Comparison of ENCODE assay signal across 14 cellular contexts in genomic region chr15:57597431-57597830, GRCh38. TPM values are rescaled to one million over a fixed set of nuclear protein-coding genes. Genes with fewer than 3 reads are reported as not detected.
"Had no signal": no experiment of that assay in that cellular context is flagged by ENCODE, and none has a peak within 500 bp of the region (broad histone marks: within the 10 kb centered on the region; RNA-seq: fewer than 3 reads in every experiment).

No MANE protein-coding gene starts in this region.

- H3K27ac ChIP-seq: brain microvascular endothelial cell, right lobe of liver, SJCRH30 had no signal

- DNase-seq: activated CD4-positive, alpha-beta T cell treated with anti-CD3 and anti-CD28 coated beads, Interleukin-2, amount 50 U/mL, for 48 hours; activated CD4-positive, CD25-positive, alpha-beta regulatory T cell treated with anti-CD3 and anti-CD28 coated beads, Interleukin-2, amount 50 U/mL, for 72 hours; activated effector memory CD4-positive, alpha-beta T cell treated with anti-CD3 and anti-CD28 coated beads, Interleukin-2, amount 50 U/mL, for 16 hours; activated T-cell treated with anti-CD3 and anti-CD28 coated beads, Interleukin-2, amount 50 U/mL, for 4 hours; amygdala; brain microvascular endothelial cell; foreskin melanocyte; kidney; natural killer cell; right lobe of liver; SJCRH30; stimulated activated CD4-positive, alpha-beta T cell treated with anti-CD3 and anti-CD28 coated beads, Interleukin-12 subunit alpha, Interleukin-12 subunit beta, amount 100 ng/mL, for 4 hours; stimulated activated naive CD4-positive, alpha-beta T cell had no signal

- H3K36me3 ChIP-seq: brain microvascular endothelial cell, right lobe of liver, SJCRH30 had no signal

- H3K4me3 ChIP-seq: dorsolateral prefrontal cortex, right lobe of liver, SJCRH30 had no signal

- H3K27me3 ChIP-seq: brain microvascular endothelial cell, right lobe of liver, SJCRH30 had no signal

- ATAC-seq: activated T-cell treated with anti-CD3 and anti-CD28 coated beads, Interleukin-2, amount 50 U/mL, for 4 hours; natural killer cell had no signal

- H3K4me1 ChIP-seq: right lobe of liver had no signal

- H3K9me3 ChIP-seq: right lobe of liver, SJCRH30 had no signal

RNA-seq across cellular contexts. Expression of gene MYZAP, which starts 5.7 kb away (rescaled TPM):
- total RNA-seq: natural killer cell had no signal
